ENCODE assay signal across 22 cellular contexts in genomic region chr22:25407859-25408229, GRCh38.
DNase-seq lines count a peak whose midpoint lies in the region; ATAC-seq and TF ChIP-seq lines count a peak whose summit lies in the region.
"Had no signal": no experiment of that assay in that cellular context is flagged by ENCODE, and none has a peak within 500 bp of the region (broad histone marks: within the 10 kb centered on the region; RNA-seq: fewer than 3 reads in every experiment).

No MANE protein-coding gene starts in this region.

- H3K4me1 ChIP-seq in HUES48 (ENCODE audit: control insufficient read depth, insufficient read depth, low read length) (peaks cover 34% of the 10 kb centered on the region), tibial nerve (peaks cover 0 to 28% (median 15%) of the 10 kb centered on the region in 4 donors), colonic mucosa (no peaks in the 10 kb centered on the region)

- H3K27ac ChIP-seq in HUES48 (ENCODE audit: low read depth, low read length) (peak overlapping the region; percentile 14), tibial nerve (no peak overlapping the region), colonic mucosa (no peak overlapping the region)
- H3K27ac ChIP-seq: GM23248, HL-60, neutrophil had no signal

- H3K4me3 ChIP-seq in HUES48 (ENCODE audit: low read depth, low read length) (no peak overlapping the region), tibial nerve (no peak overlapping the region), colonic mucosa (no peak overlapping the region)
- H3K4me3 ChIP-seq: GM23248, K562 had no signal

- no peak for TF ChIP-seq EP300 in tibial nerve (IDR thresholded peaks at IDR 0.05)

- H3K27me3 ChIP-seq in HUES48 (ENCODE audit: control insufficient read depth, insufficient read depth, low read length) (peaks cover 4% of the 10 kb centered on the region; the same call in 1 of the 2 replicates), tibial nerve (no peaks in the 10 kb centered on the region), colonic mucosa (no peaks in the 10 kb centered on the region)
- H3K27me3 ChIP-seq: neutrophil had no signal

- 88 to 93% methylated on average over 2 of the region's 2 CpGs for WGBS in tibial nerve, 2 donors

- peak overlapping the region; percentile 13 for H3K27ac Mint-ChIP-seq in activated CD8-positive, alpha-beta memory T cell treated with anti-CD3 and anti-CD28 coated beads, Interleukin-2, amount 10 ng/mL, durations not matched to agents 7 days and 5 days
- H3K27ac Mint-ChIP-seq in glutamatergic neuron (ENCODE audit: unreplicated experiment) (peak overlapping the region; percentile 85), progenitor cell of endocrine pancreas (peak overlapping the region; percentile 36)
- H3K27ac Mint-ChIP-seq: memory B cell had no signal

- CTCF ChIA-PET in activated CD8-positive, alpha-beta memory T cell treated with anti-CD3 and anti-CD28 coated beads, Interleukin-2, amount 10 ng/mL, durations not matched to agents 7 days and 5 days (lab: Charles Lee) = no interaction called here

- no peak for TF ChIP-seq CTCF in glutamatergic neuron (IDR thresholded peaks at IDR 0.05; ENCODE audit: partially characterized antibody, unreplicated experiment)
- no peak for TF ChIP-seq CTCF in progenitor cell of endocrine pancreas (IDR thresholded peaks at IDR 0.05; ENCODE audit: unreplicated experiment)
- no peak for TF ChIP-seq CTCF in tibial nerve (IDR thresholded peaks at IDR 0.05)
- TF ChIP-seq CTCF in colonic mucosa (IDR thresholded peaks at IDR 0.05) = no peak

- no peak overlapping the region for H3K9ac ChIP-seq in HUES48 (ENCODE audit: low read depth, low read length)
- no peak overlapping the region for H3K9ac ChIP-seq in colonic mucosa (ENCODE audit: low read depth in 2 of 2, low read length in 2 of 2)
- H3K9ac ChIP-seq: GM23248 had no signal

- H3K36me3 ChIP-seq in HUES48 (ENCODE audit: control insufficient read depth, insufficient read depth, low read length) = no peaks in the 10 kb centered on the region
- no peaks in the 10 kb centered on the region for H3K36me3 ChIP-seq in tibial nerve
- H3K36me3 ChIP-seq in colonic mucosa = no peaks in the 10 kb centered on the region
- H3K36me3 ChIP-seq: neutrophil had no signal

- H3K9me3 Mint-ChIP-seq in activated CD8-positive, alpha-beta memory T cell treated with anti-CD3 and anti-CD28 coated beads, Interleukin-2, amount 10 ng/mL, durations not matched to agents 7 days and 5 days (ENCODE audit: low read depth) = peaks cover 2% of the 10 kb centered on the region
- peaks cover 12% of the 10 kb centered on the region for H3K9me3 Mint-ChIP-seq in glutamatergic neuron (ENCODE audit: unreplicated experiment)
- no peaks in the 10 kb centered on the region for H3K9me3 Mint-ChIP-seq in progenitor cell of endocrine pancreas (ENCODE audit: low read depth)

- no peak for DNase-seq in activated CD8-positive, alpha-beta memory T cell treated with anti-CD3 and anti-CD28 coated beads, Interleukin-2, amount 10 ng/mL, durations not matched to agents 7 days and 5 days
- DNase-seq in activated CD8-positive, alpha-beta memory T cell treated with anti-CD3 and anti-CD28 coated beads, Interleukin-2, amount 50 U/mL, for 48 hours = no peak
- DNase-seq in glutamatergic neuron (no peak), progenitor cell of endocrine pancreas (ENCODE audit: low spot score, unreplicated experiment) (no peak), tibial nerve (ENCODE audit: low spot score in 2 of 2) (no peak), colonic mucosa (no peak), NCI-H2196 treated with DMSO at 0.1 percent for 48 hours (lab: John Stamatoyannopoulos, UW; ENCODE audit: unreplicated experiment) (no peak)
- DNase-seq: ACHN; activated gamma-delta T cell treated with Interleukin-2 at 50 U/mL for 16 hours; GM23248; NCI-H1930; NCI-H524 treated with DMSO at 0.1 percent for 48 hours; OCI-M1; retina; SHP77 treated with DMSO at 0.1 percent for 48 hours; stimulated activated naive B cell treated with anti-CD40 and anti-IgM and Interleukin-4, amounts not matched to agents 10 μg/mL and 1 μg/mL and 100 μg/mL, for 72 hours; T-helper 2 cell had no signal

- intact Hi-C loops in colonic mucosa (cut with DNase I) = no loop called here

- H3K4me1 Mint-ChIP-seq in activated CD8-positive, alpha-beta memory T cell treated with anti-CD3 and anti-CD28 coated beads, Interleukin-2, amount 10 ng/mL, durations not matched to agents 7 days and 5 days = peaks cover 35% of the 10 kb centered on the region
- H3K4me1 Mint-ChIP-seq in glutamatergic neuron (ENCODE audit: low read depth, unreplicated experiment) (peaks cover 21% of the 10 kb centered on the region), progenitor cell of endocrine pancreas (ENCODE audit: low read depth) (peaks cover 14% of the 10 kb centered on the region)

- no peaks in the 10 kb centered on the region for H3K27me3 Mint-ChIP-seq in activated CD8-positive, alpha-beta memory T cell treated with anti-CD3 and anti-CD28 coated beads, Interleukin-2, amount 10 ng/mL, durations not matched to agents 7 days and 5 days
- H3K27me3 Mint-ChIP-seq in glutamatergic neuron (ENCODE audit: unreplicated experiment) (peaks cover 14% of the 10 kb centered on the region), progenitor cell of endocrine pancreas (peaks cover 6% of the 10 kb centered on the region)
- H3K27me3 Mint-ChIP-seq: memory B cell; stimulated activated naive B cell treated with anti-CD40 and anti-IgM and Interleukin-4, amounts not matched to agents 10 μg/mL and 1 μg/mL and 100 μg/mL, for 72 hours had no signal

- TF ChIP-seq POLR2A in tibial nerve (IDR thresholded peaks at IDR 0.05) = no peak

- no peak overlapping the region for H3K4me3 Mint-ChIP-seq in activated CD8-positive, alpha-beta memory T cell treated with anti-CD3 and anti-CD28 coated beads, Interleukin-2, amount 10 ng/mL, durations not matched to agents 7 days and 5 days
- H3K4me3 Mint-ChIP-seq in glutamatergic neuron (ENCODE audit: unreplicated experiment) (no peak overlapping the region), progenitor cell of endocrine pancreas (ENCODE audit: low read depth) (peak overlapping the region; percentile 10)

- ATAC-seq in activated CD8-positive, alpha-beta memory T cell treated with anti-CD3 and anti-CD28 coated beads, Interleukin-2, amount 10 ng/mL, durations not matched to agents 7 days and 5 days = no peak
- ATAC-seq: K562; stimulated activated naive B cell treated with anti-CD40 and anti-IgM and Interleukin-4, amounts not matched to agents 10 μg/mL and 1 μg/mL and 100 μg/mL, for 72 hours had no signal

- H3K36me3 Mint-ChIP-seq in activated CD8-positive, alpha-beta memory T cell treated with anti-CD3 and anti-CD28 coated beads, Interleukin-2, amount 10 ng/mL, durations not matched to agents 7 days and 5 days = peaks cover under 1% of the 10 kb centered on the region
- H3K36me3 Mint-ChIP-seq in glutamatergic neuron (ENCODE audit: unreplicated experiment) = no peaks in the 10 kb centered on the region
- no peaks in the 10 kb centered on the region for H3K36me3 Mint-ChIP-seq in progenitor cell of endocrine pancreas (ENCODE audit: insufficient read depth)

- no peaks in the 10 kb centered on the region for H3K9me3 ChIP-seq in HUES48 (ENCODE audit: control insufficient read depth, insufficient read depth, low read length)
- H3K9me3 ChIP-seq in tibial nerve = no peaks in the 10 kb centered on the region
- no peaks in the 10 kb centered on the region for H3K9me3 ChIP-seq in colonic mucosa
- H3K9me3 ChIP-seq: neutrophil had no signal

Comparison
In these comparisons a context has a peak if more than half of its experiments do, and no peak if none do; other contexts are left out.
1. H3K27ac Mint-ChIP-seq: peak in every context shown above with its lines; median percentile 85 in glutamatergic neuron; 36 in progenitor cell of endocrine pancreas; 13 in activated CD8-positive, alpha-beta memory T cell treated with anti-CD3 and anti-CD28 coated beads, Interleukin-2, amount 10 ng/mL, durations not matched to agents 7 days and 5 days.